In the genomic region with DNA sequence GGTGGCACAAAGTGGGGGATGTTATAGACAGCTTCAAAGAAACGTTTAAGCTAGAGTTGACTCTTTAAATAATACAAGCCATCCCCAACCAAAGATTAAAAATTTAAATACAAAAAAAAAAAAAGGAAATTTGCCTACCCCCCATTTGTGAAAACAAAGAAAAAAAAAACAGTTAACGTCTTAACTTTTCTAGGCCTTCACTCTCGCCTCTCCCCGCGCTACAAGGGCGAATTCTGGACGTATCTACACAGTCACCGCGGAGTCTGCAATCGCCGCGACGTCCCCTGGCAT, we compare ENCODE assay signal across 8 cellular contexts. TPM values are rescaled to one million over a fixed set of nuclear protein-coding genes. Genes with fewer than 3 reads are reported as not detected.
DNase-seq lines count a peak whose midpoint lies in the region; ATAC-seq and TF ChIP-seq lines count a peak whose summit lies in the region.

No MANE protein-coding gene starts in this region.

- H2AFZ ChIP-seq in fibroblast of lung (ENCODE audit: low read length) (peak overlapping the region; percentile 94), osteoblast (ENCODE audit: low read length) (peak overlapping the region; percentile 99)

- H3K36me3 Mint-ChIP-seq in CD8-positive, alpha-beta T cell = peaks cover 7% of the 10 kb centered on the region

- peaks cover 23% of the 10 kb centered on the region for H3K4me1 ChIP-seq in CD8-positive, alpha-beta T cell (ENCODE audit: insufficient read depth, low read length)
- H3K4me1 ChIP-seq in fibroblast of lung (ENCODE audit: control insufficient read depth, extremely low read depth, insufficient read depth, low read length) (peaks cover 4% of the 10 kb centered on the region), osteoblast (ENCODE audit: insufficient read depth, low read length) (peaks cover 28% of the 10 kb centered on the region)

- H3K4me3 ChIP-seq in CD8-positive, alpha-beta T cell (ENCODE audit: low read depth, low read length) = peak overlapping the region; percentile 80
- H3K4me3 ChIP-seq in SK-N-MC (peak overlapping the region; percentile 97), fibroblast of lung (replicated peaks in 1 of 4; ENCODE audit: control extremely low read depth in 1 of 4, insufficient read depth in 1 of 4, low read depth in 3 of 4, low read length in 4 of 4) (peak overlapping the region; percentile 36 to 84 (median 54)), osteoblast (ENCODE audit: insufficient read depth, low read length) (peak overlapping the region; percentile 81)

- no peak for ATAC-seq in CD8-positive, alpha-beta T cell
- no peak for ATAC-seq in GM19023 (IDR thresholded peaks at IDR 0.05; ENCODE audit: unreplicated experiment)
- no peak for ATAC-seq in HG03442 (IDR thresholded peaks at IDR 0.05; ENCODE audit: unreplicated experiment)

- H3K36me3 ChIP-seq in CD8-positive, alpha-beta T cell (ENCODE audit: insufficient read depth, low read length) = no peaks in the 10 kb centered on the region
- H3K36me3 ChIP-seq in SK-N-MC (ENCODE audit: insufficient read depth, low read length) (peaks cover 5% of the 10 kb centered on the region; the same call in 1 of the 2 replicates), fibroblast of lung (ENCODE audit: control insufficient read depth, insufficient read depth, low read length) (no peaks in the 10 kb centered on the region), osteoblast (ENCODE audit: insufficient read depth, low read length) (no peaks in the 10 kb centered on the region)

- H4K20me1 ChIP-seq in fibroblast of lung (ENCODE audit: control insufficient read depth, extremely low read depth, insufficient read depth, low read length) (no peaks in the 10 kb centered on the region), osteoblast (ENCODE audit: insufficient read depth, low read length) (peaks cover 27% of the 10 kb centered on the region)

- peak overlapping the region; percentile 90 for H3K4me3 Mint-ChIP-seq in CD8-positive, alpha-beta T cell

- H3K79me2 ChIP-seq in fibroblast of lung (ENCODE audit: control insufficient read depth, insufficient read depth, low read length) = peaks cover 40% of the 10 kb centered on the region
- peaks cover 40% of the 10 kb centered on the region for H3K79me2 ChIP-seq in osteoblast (ENCODE audit: insufficient read depth, low read length)

- no peaks in the 10 kb centered on the region for H3K9me3 Mint-ChIP-seq in CD8-positive, alpha-beta T cell

- no peaks in the 10 kb centered on the region for H3K27me3 ChIP-seq in CD8-positive, alpha-beta T cell (ENCODE audit: insufficient read depth, low read length)
- H3K27me3 ChIP-seq in fibroblast of lung (ENCODE audit: control insufficient read depth, insufficient read depth, low read length) = no peaks in the 10 kb centered on the region
- no peaks in the 10 kb centered on the region for H3K27me3 ChIP-seq in osteoblast (ENCODE audit: insufficient read depth, low read length)

- no peaks in the 10 kb centered on the region for H3K27me3 Mint-ChIP-seq in CD8-positive, alpha-beta T cell (ENCODE audit: low read depth)

- no peaks in the 10 kb centered on the region for H3K9me3 ChIP-seq in CD8-positive, alpha-beta T cell (ENCODE audit: low read length)
- H3K9me3 ChIP-seq in SK-N-MC (ENCODE audit: low read depth, low read length) (no peaks in the 10 kb centered on the region), fibroblast of lung (ENCODE audit: control insufficient read depth, insufficient read depth, low read depth, low read length) (no peaks in the 10 kb centered on the region), osteoblast (ENCODE audit: low read depth, low read length) (no peaks in the 10 kb centered on the region)

- H3K4me1 Mint-ChIP-seq in CD8-positive, alpha-beta T cell (ENCODE audit: low read depth) = peaks cover 34% of the 10 kb centered on the region

- peak overlapping the region; percentile 82 for H3K27ac Mint-ChIP-seq in CD8-positive, alpha-beta T cell

- in situ Hi-C loops in GM13977 (cut with MboI; ENCODE audit: low pct_unique_long_range_greater_than_20kb, low sequenced_read_pairs, unreplicated experiment) = no loop called here

- POLR2A ChIA-PET in CD8-positive, alpha-beta T cell (lab: Charles Lee) = interaction anchor here (1.0 to 1.6 kb wide), 3 partner anchors 10 to 449 kb away, joined by 3 to 11 read pairs (median 3); no protein-coding TSS in a partner anchor

- intact Hi-C loops in CD8-positive, alpha-beta T cell (cut with DNase I, micrococcal nuclease) = loop anchor here (1.0 to 10.0 kb wide), 15 partner anchors 65 to 1840 kb away; a partner anchor contains a TSS

- H3K9ac ChIP-seq in SK-N-MC (ENCODE audit: insufficient read length) = peak overlapping the region; percentile 78
- peak overlapping the region; percentile 58 for H3K9ac ChIP-seq in fibroblast of lung (ENCODE audit: insufficient read depth, low read length)

- no peak for TF ChIP-seq CTCF in CD8-positive, alpha-beta T cell (IDR thresholded peaks at IDR 0.05)
- no peak for TF ChIP-seq CTCF in fibroblast of lung (conservative IDR thresholded peaks at IDR 0.05 in 1 of 2, IDR thresholded peaks at IDR 0.05 in 1 of 2; ENCODE audit: low read depth in 1 of 2, low read length in 2 of 2)
- no peak for TF ChIP-seq CTCF in osteoblast (IDR thresholded peaks at IDR 0.05; ENCODE audit: extremely low read depth, low read depth, low read length)
- no peak for TF ChIP-seq CTCF in GM13977 (IDR thresholded peaks at IDR 0.05; ENCODE audit: extremely low read depth, insufficient read depth, missing control alignments)

- no peak for DNase-seq in CD8-positive, alpha-beta T cell
- DNase-seq in SK-N-MC (ENCODE audit: low read depth, low spot score) (no peak), fibroblast of lung (ENCODE audit: low read depth in 2 of 2) (no peak), osteoblast (ENCODE audit: insufficient read length, low spot score, missing footprints) (no peak), GM13977 (ENCODE audit: low spot score) (no peak), inferior parietal cortex (ENCODE audit: extremely low spot score) (no peak)

- H3K27ac ChIP-seq in CD8-positive, alpha-beta T cell (ENCODE audit: low read depth, low read length) = peak overlapping the region; percentile 33
- H3K27ac ChIP-seq in SK-N-MC (peak overlapping the region; percentile 5; the same call in 1 of the 2 replicates), fibroblast of lung (ENCODE audit: insufficient read depth, low read length) (peak overlapping the region; percentile 55), osteoblast (ENCODE audit: low read depth, low read length) (peak overlapping the region; percentile 81)

- CTCF ChIA-PET in CD8-positive, alpha-beta T cell (lab: Charles Lee) = interaction anchor here (0.7 to 2.0 kb wide), 2 partner anchors 20 to 530 kb away, joined by 3 to 10 read pairs; no protein-coding TSS in a partner anchor

- H3K4me2 ChIP-seq in fibroblast of lung (ENCODE audit: extremely low read depth, insufficient read depth, low read length) = peak overlapping the region; percentile 67
- H3K4me2 ChIP-seq in osteoblast (ENCODE audit: insufficient read depth, low read length) = peak overlapping the region; percentile 99

RNA-seq across cellular contexts. Expression of a gene that starts 0.5 kb away (rescaled TPM):
- total RNA-seq in CD8-positive, alpha-beta T cell = 100 to 1,000 TPM in 1 of 2 experiments, 10 to 100 TPM in 1; 98.7 to 102 TPM
- total RNA-seq in fibroblast of lung = 73.5 and 80.9 TPM in 2 replicates
- 56.6 and 60.3 TPM in 2 replicates for polyA plus RNA-seq in fibroblast of lung
- 37.7 and 41.5 TPM in 2 replicates for polyA plus RNA-seq in fibroblast of lung (2012)
- polyA minus RNA-seq in fibroblast of lung (ENCODE audit: low replicate concordance) = 5.1 and 7.3 TPM in 2 replicates
- 138 and 145 TPM in 2 replicates for total RNA-seq in osteoblast

Comparison
In these comparisons a context has a peak if more than half of its experiments do, and no peak if none do; other contexts are left out.
1. H3K27ac ChIP-seq: peak in every context shown above with its lines; median percentile 81 in osteoblast; 55 in fibroblast of lung; 33 in CD8-positive, alpha-beta T cell; 5 in SK-N-MC.